In genomic region chr13:26965976-26966375, GRCh38 we compare ENCODE assay signal across 14 cellular contexts.
DNase-seq lines count a peak whose midpoint lies in the region; ATAC-seq and TF ChIP-seq lines count a peak whose summit lies in the region.
"Had no signal": no experiment of that assay in that cellular context is flagged by ENCODE, and none has a peak within 500 bp of the region (broad histone marks: within the 10 kb centered on the region; RNA-seq: fewer than 3 reads in every experiment).

No MANE protein-coding gene starts in this region.

- no peak overlapping the region for H3K27ac Mint-ChIP-seq in endothelial cell (ENCODE audit: unreplicated experiment)
- H3K27ac Mint-ChIP-seq: activated CD4-positive, alpha-beta memory T cell treated with anti-CD3 and anti-CD28 coated beads, Interleukin-2, amount 10 ng/mL, durations not matched to agents 7 days and 5 days; activated naive CD4-positive, alpha-beta T cell treated with anti-CD3 and anti-CD28 coated beads, Interleukin-2, amount 50 U/mL, for 72 hours; endodermal cell; immature natural killer cell had no signal

- TF ChIP-seq CTCF in WERI-Rb-1 (IDR thresholded peaks at IDR 0.05; ENCODE audit: low read depth, low read length) (no peak), endothelial cell (IDR thresholded peaks at IDR 0.05; ENCODE audit: unreplicated experiment) (no peak), MM.1S (IDR thresholded peaks at IDR 0.05; ENCODE audit: low read length) (no peak)

- H3K9ac ChIP-seq in MM.1S (ENCODE audit: low read length) = no peak overlapping the region
- H3K9ac ChIP-seq: BLaER1 treated with 17β-estradiol and CSF1 and Interleukin-3, amounts not matched to agents 10 nM and 100 nM had no signal

- no peak overlapping the region for H3K4me2 ChIP-seq in MM.1S (ENCODE audit: low read depth, low read length)

- H3K4me3 Mint-ChIP-seq in endothelial cell (ENCODE audit: unreplicated experiment) = no peak overlapping the region
- H3K4me3 Mint-ChIP-seq: activated CD4-positive, alpha-beta memory T cell treated with anti-CD3 and anti-CD28 coated beads, Interleukin-2, amount 10 ng/mL, durations not matched to agents 7 days and 5 days; endodermal cell; immature natural killer cell had no signal

- H3K27me3 ChIP-seq in WERI-Rb-1 (ENCODE audit: insufficient read depth, low read depth, severe bottlenecking) (no peaks in the 10 kb centered on the region), MM.1S (replicated peaks; ENCODE audit: insufficient read depth, low read length) (no peaks in the 10 kb centered on the region)
- H3K27me3 ChIP-seq: BLaER1 treated with 17β-estradiol and CSF1 and Interleukin-3, amounts not matched to agents 10 nM and 100 nM; thyroid gland had no signal

- DNase-seq in AG08395 (ENCODE audit: low spot score) (peak; percentile 24), NCI-H1105 treated with DMSO at 0.1 percent for 48 hours (lab: John Stamatoyannopoulos, UW) (peak; percentile 63), WERI-Rb-1 (peak; percentile 82), left colon (peak; percentile 46 to 63), endothelial cell (ENCODE audit: low spot score) (no peak), MM.1S (no peak)
- DNase-seq in central memory CD4-positive, alpha-beta T cell = no peak
- no peak for DNase-seq in stimulated activated naive CD8-positive, alpha-beta T cell treated with anti-CD3 and anti-CD28 coated beads, Interleukin-15, Interleukin-2, amounts not matched to agents 100 U/mL and 50 U/mL, for 24 hours
- DNase-seq: activated CD4-positive, alpha-beta memory T cell treated with anti-CD3 and anti-CD28 coated beads, Interleukin-2, amount 10 ng/mL, durations not matched to agents 7 days and 5 days; endodermal cell; immature natural killer cell; thyroid gland had no signal

- H3K27me3 Mint-ChIP-seq in endothelial cell (ENCODE audit: unreplicated experiment) = peaks cover 4% of the 10 kb centered on the region

- no peaks in the 10 kb centered on the region for H3K9me3 Mint-ChIP-seq in endothelial cell (ENCODE audit: unreplicated experiment)
- H3K9me3 Mint-ChIP-seq: activated CD4-positive, alpha-beta memory T cell treated with anti-CD3 and anti-CD28 coated beads, Interleukin-2, amount 10 ng/mL, durations not matched to agents 7 days and 5 days; activated naive CD4-positive, alpha-beta T cell treated with anti-CD3 and anti-CD28 coated beads, Interleukin-2, amount 50 U/mL, for 72 hours; endodermal cell; immature natural killer cell had no signal

- H3K4me3 ChIP-seq in WERI-Rb-1 (ENCODE audit: low read depth, low read length) (no peak overlapping the region), MM.1S (ENCODE audit: low read length) (no peak overlapping the region)
- H3K4me3 ChIP-seq: BLaER1 treated with 17β-estradiol and CSF1 and Interleukin-3, amounts not matched to agents 10 nM and 100 nM; thyroid gland had no signal

- ATAC-seq in left colon = no peak
- no peak for ATAC-seq in stimulated activated naive CD8-positive, alpha-beta T cell treated with anti-CD3 and anti-CD28 coated beads, Interleukin-15, Interleukin-2, amounts not matched to agents 100 U/mL and 50 U/mL, for 24 hours
- ATAC-seq: activated naive CD4-positive, alpha-beta T cell treated with anti-CD3 and anti-CD28 coated beads, Interleukin-2, amount 50 U/mL, for 72 hours had no signal

- H3K4me1 ChIP-seq in MM.1S (ENCODE audit: low read length) = no peaks in the 10 kb centered on the region
- H3K4me1 ChIP-seq: thyroid gland had no signal

- H2AFZ ChIP-seq in MM.1S (ENCODE audit: low read length) = no peak overlapping the region

- no peaks in the 10 kb centered on the region for H3F3A ChIP-seq in MM.1S (ENCODE audit: insufficient read depth, low read length)

- no peaks in the 10 kb centered on the region for H4K20me1 ChIP-seq in MM.1S (ENCODE audit: insufficient read depth, low read length)

- H3K27ac ChIP-seq in WERI-Rb-1 (no peak overlapping the region), MM.1S (ENCODE audit: low read length) (no peak overlapping the region)
- H3K27ac ChIP-seq: BLaER1 treated with 17β-estradiol and CSF1 and Interleukin-3, amounts not matched to agents 10 nM and 100 nM; thyroid gland had no signal

- H3K4me1 Mint-ChIP-seq in endothelial cell (ENCODE audit: unreplicated experiment) = no peaks in the 10 kb centered on the region
- H3K4me1 Mint-ChIP-seq: activated CD4-positive, alpha-beta memory T cell treated with anti-CD3 and anti-CD28 coated beads, Interleukin-2, amount 10 ng/mL, durations not matched to agents 7 days and 5 days; immature natural killer cell had no signal

- no peaks in the 10 kb centered on the region for H3K9me2 ChIP-seq in MM.1S (replicated peaks; ENCODE audit: insufficient read depth, low read length)

- H3K36me3 ChIP-seq in WERI-Rb-1 (no peaks in the 10 kb centered on the region), MM.1S (replicated peaks; ENCODE audit: insufficient read depth, low read length) (no peaks in the 10 kb centered on the region)
- H3K36me3 ChIP-seq: BLaER1 treated with 17β-estradiol and CSF1 and Interleukin-3, amounts not matched to agents 10 nM and 100 nM; thyroid gland had no signal

- no peaks in the 10 kb centered on the region for H3K79me2 ChIP-seq in MM.1S (ENCODE audit: low read length)

- no peaks in the 10 kb centered on the region for H3K9me3 ChIP-seq in WERI-Rb-1 (ENCODE audit: severe bottlenecking)
- no peaks in the 10 kb centered on the region for H3K9me3 ChIP-seq in MM.1S (replicated peaks; ENCODE audit: insufficient read depth, low read length)
- H3K9me3 ChIP-seq: BLaER1 treated with 17β-estradiol and CSF1 and Interleukin-3, amounts not matched to agents 10 nM and 100 nM; thyroid gland had no signal

- no peaks in the 10 kb centered on the region for H3K36me3 Mint-ChIP-seq in endothelial cell (ENCODE audit: low read depth, unreplicated experiment)
- H3K36me3 Mint-ChIP-seq: activated naive CD4-positive, alpha-beta T cell treated with anti-CD3 and anti-CD28 coated beads, Interleukin-2, amount 50 U/mL, for 72 hours; immature natural killer cell had no signal

- intact Hi-C loops in left colon (cut with DNase I, micrococcal nuclease) = no loop called here

Comparison
In these comparisons a context has a peak if more than half of its experiments do, and no peak if none do; other contexts are left out.
1. DNase-seq: peak in AG08395 (single experiment), NCI-H1105 treated with DMSO at 0.1 percent for 48 hours (single experiment), WERI-Rb-1 (single experiment) and left colon (2 of 2); none in central memory CD4-positive, alpha-beta T cell (single experiment), endothelial cell (single experiment), stimulated activated naive CD8-positive, alpha-beta T cell treated with anti-CD3 and anti-CD28 coated beads, Interleukin-15, Interleukin-2, amounts not matched to agents 100 U/mL and 50 U/mL, for 24 hours (single experiment) and MM.1S (single experiment).